ENCODE assay signal across 8 cellular contexts in the genomic region with DNA sequence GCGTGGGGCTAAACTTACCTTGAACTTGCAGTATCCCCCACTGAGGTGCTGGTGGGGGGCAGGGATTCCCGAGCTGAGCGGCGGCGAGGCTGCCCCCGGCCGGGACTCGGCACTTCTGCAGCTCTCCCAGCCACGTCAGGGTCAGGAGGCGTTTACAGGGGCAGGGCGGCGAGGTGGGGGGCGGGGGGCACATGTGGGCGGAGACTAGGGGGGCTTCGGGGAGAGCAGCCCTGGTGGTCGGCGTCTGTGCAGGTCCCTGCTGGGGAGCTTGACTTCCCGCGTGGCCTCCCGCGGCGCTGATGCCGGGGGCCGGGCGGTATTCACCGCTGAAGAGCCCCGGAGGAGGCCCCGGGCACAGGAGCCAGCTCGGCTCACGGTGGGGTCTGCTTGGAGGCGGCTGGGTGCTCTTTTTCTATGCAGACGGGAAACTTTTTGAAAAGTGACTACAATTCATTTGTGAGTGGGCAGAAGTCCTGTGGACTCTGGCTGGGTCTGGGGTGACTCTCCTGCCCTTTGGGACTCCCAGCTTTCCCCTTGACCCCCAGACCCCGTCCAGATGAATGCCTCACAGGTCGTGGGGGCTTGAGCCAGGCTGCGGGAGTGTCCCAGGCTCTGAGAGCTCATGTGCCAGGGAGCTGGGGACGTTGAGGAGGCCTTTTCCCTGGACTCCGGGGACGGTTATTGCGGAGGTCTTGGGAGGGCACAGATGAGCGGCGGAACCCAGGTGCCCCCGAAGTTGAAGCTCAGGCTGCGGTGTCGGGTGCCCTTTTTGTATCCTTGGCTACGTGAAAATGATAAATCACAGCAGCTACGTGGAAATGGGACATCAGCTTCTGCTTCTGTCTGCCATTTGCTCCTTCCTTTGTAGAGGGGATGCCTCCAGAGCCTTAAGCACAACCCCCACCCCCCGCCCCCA.
DNase-seq lines count a peak whose midpoint lies in the region; ATAC-seq lines count a peak whose summit lies in the region.
"Had no signal": no experiment of that assay in that cellular context is flagged by ENCODE, and none has a peak within 500 bp of the region (broad histone marks: within the 10 kb centered on the region; RNA-seq: fewer than 3 reads in every experiment).

No MANE protein-coding gene starts in this region.

- no peak overlapping the region for H3K27ac ChIP-seq in SK-N-MC
- H3K27ac ChIP-seq in iPS-20b (ENCODE audit: low read length), result no peak overlapping the region
- H3K27ac ChIP-seq: skin epidermis had no signal

- H3K4me3 Mint-ChIP-seq in stimulated activated effector memory CD8-positive, alpha-beta T cell treated with anti-CD3 and anti-CD28 coated beads, Interleukin-12 subunit alpha, Interleukin-12 subunit beta, amount 100 ng/mL, for 72 hours, result peak overlapping the region; percentile 70

- H3K9me3 Mint-ChIP-seq in stimulated activated effector memory CD8-positive, alpha-beta T cell treated with anti-CD3 and anti-CD28 coated beads, Interleukin-12 subunit alpha, Interleukin-12 subunit beta, amount 100 ng/mL, for 72 hours, result no peaks in the 10 kb centered on the region

- peaks cover 7% of the 10 kb centered on the region for H3K4me1 Mint-ChIP-seq in stimulated activated effector memory CD8-positive, alpha-beta T cell treated with anti-CD3 and anti-CD28 coated beads, Interleukin-12 subunit alpha, Interleukin-12 subunit beta, amount 100 ng/mL, for 72 hours

- H3K27ac Mint-ChIP-seq in stimulated activated effector memory CD8-positive, alpha-beta T cell treated with anti-CD3 and anti-CD28 coated beads, Interleukin-12 subunit alpha, Interleukin-12 subunit beta, amount 100 ng/mL, for 72 hours, result no peak overlapping the region

- H3K27me3 ChIP-seq in H7 (ENCODE audit: control insufficient read depth, insufficient read depth, low read length), result peaks cover 17% of the 10 kb centered on the region
- peaks cover 42% of the 10 kb centered on the region for H3K27me3 ChIP-seq in iPS-20b (ENCODE audit: insufficient read depth, low read length)

- peak overlapping the region; percentile 28 for H3K4me3 ChIP-seq in H7 (ENCODE audit: insufficient read depth, low read depth, low read length)
- peak overlapping the region; percentile 65 for H3K4me3 ChIP-seq in SK-N-MC
- H3K4me3 ChIP-seq in iPS-20b (ENCODE audit: low read length), result peak overlapping the region; percentile 56; the same call in 1 of the 2 replicates

- DNase-seq in H7 (peak; percentile 71), SK-N-MC (ENCODE audit: low read depth, low spot score) (no peak), NCI-H128 (lab: John Stamatoyannopoulos, UW; ENCODE audit: unreplicated experiment) (no peak), HPDE6-E6E7 (ENCODE audit: extremely low spot score) (no peak)
- no peak for DNase-seq in stimulated activated effector memory CD8-positive, alpha-beta T cell treated with anti-CD3 and anti-CD28 coated beads, Interleukin-12 subunit alpha, Interleukin-12 subunit beta, amount 100 ng/mL, for 72 hours (ENCODE audit: low spot score in 2 of 2)

- H3K36me3 Mint-ChIP-seq in stimulated activated effector memory CD8-positive, alpha-beta T cell treated with anti-CD3 and anti-CD28 coated beads, Interleukin-12 subunit alpha, Interleukin-12 subunit beta, amount 100 ng/mL, for 72 hours, result no peaks in the 10 kb centered on the region

- H3K36me3 ChIP-seq in H7 (replicated peaks; ENCODE audit: control insufficient read depth, insufficient read depth, low read length), result no peaks in the 10 kb centered on the region
- no peaks in the 10 kb centered on the region for H3K36me3 ChIP-seq in SK-N-MC (ENCODE audit: insufficient read depth, low read length)
- no peaks in the 10 kb centered on the region for H3K36me3 ChIP-seq in iPS-20b (ENCODE audit: insufficient read depth, low read depth, low read length)

- peaks cover 4% of the 10 kb centered on the region; the same call in 1 of the 2 replicates for H3K4me1 ChIP-seq in iPS-20b (ENCODE audit: insufficient read depth, low read length)

- H3K9me3 ChIP-seq in SK-N-MC (ENCODE audit: low read depth, low read length), result no peaks in the 10 kb centered on the region
- H3K9me3 ChIP-seq in iPS-20b (ENCODE audit: insufficient read depth, low read depth, low read length), result no peaks in the 10 kb centered on the region

- H3K9ac ChIP-seq in SK-N-MC (ENCODE audit: insufficient read length) (no peak overlapping the region), iPS-20b (ENCODE audit: low read depth, low read length) (no peak overlapping the region)

- no peak for ATAC-seq in stimulated activated effector memory CD8-positive, alpha-beta T cell treated with anti-CD3 and anti-CD28 coated beads, Interleukin-12 subunit alpha, Interleukin-12 subunit beta, amount 100 ng/mL, for 72 hours
- no peak for ATAC-seq in HG03432 (IDR thresholded peaks at IDR 0.05; ENCODE audit: unreplicated experiment)
